1 cellular context compared by ENCODE assay signal in genomic region chr9:134349941-134350340, GRCh38.
TF ChIP-seq lines count a peak whose summit lies in the region.

No MANE protein-coding gene starts in this region.

TF ChIP-seq in H1, 55 proteins besides CTCF, POLR2A, EP300 and RAD21 (continued from another document):
- TF ChIP-seq, protein P1, sequence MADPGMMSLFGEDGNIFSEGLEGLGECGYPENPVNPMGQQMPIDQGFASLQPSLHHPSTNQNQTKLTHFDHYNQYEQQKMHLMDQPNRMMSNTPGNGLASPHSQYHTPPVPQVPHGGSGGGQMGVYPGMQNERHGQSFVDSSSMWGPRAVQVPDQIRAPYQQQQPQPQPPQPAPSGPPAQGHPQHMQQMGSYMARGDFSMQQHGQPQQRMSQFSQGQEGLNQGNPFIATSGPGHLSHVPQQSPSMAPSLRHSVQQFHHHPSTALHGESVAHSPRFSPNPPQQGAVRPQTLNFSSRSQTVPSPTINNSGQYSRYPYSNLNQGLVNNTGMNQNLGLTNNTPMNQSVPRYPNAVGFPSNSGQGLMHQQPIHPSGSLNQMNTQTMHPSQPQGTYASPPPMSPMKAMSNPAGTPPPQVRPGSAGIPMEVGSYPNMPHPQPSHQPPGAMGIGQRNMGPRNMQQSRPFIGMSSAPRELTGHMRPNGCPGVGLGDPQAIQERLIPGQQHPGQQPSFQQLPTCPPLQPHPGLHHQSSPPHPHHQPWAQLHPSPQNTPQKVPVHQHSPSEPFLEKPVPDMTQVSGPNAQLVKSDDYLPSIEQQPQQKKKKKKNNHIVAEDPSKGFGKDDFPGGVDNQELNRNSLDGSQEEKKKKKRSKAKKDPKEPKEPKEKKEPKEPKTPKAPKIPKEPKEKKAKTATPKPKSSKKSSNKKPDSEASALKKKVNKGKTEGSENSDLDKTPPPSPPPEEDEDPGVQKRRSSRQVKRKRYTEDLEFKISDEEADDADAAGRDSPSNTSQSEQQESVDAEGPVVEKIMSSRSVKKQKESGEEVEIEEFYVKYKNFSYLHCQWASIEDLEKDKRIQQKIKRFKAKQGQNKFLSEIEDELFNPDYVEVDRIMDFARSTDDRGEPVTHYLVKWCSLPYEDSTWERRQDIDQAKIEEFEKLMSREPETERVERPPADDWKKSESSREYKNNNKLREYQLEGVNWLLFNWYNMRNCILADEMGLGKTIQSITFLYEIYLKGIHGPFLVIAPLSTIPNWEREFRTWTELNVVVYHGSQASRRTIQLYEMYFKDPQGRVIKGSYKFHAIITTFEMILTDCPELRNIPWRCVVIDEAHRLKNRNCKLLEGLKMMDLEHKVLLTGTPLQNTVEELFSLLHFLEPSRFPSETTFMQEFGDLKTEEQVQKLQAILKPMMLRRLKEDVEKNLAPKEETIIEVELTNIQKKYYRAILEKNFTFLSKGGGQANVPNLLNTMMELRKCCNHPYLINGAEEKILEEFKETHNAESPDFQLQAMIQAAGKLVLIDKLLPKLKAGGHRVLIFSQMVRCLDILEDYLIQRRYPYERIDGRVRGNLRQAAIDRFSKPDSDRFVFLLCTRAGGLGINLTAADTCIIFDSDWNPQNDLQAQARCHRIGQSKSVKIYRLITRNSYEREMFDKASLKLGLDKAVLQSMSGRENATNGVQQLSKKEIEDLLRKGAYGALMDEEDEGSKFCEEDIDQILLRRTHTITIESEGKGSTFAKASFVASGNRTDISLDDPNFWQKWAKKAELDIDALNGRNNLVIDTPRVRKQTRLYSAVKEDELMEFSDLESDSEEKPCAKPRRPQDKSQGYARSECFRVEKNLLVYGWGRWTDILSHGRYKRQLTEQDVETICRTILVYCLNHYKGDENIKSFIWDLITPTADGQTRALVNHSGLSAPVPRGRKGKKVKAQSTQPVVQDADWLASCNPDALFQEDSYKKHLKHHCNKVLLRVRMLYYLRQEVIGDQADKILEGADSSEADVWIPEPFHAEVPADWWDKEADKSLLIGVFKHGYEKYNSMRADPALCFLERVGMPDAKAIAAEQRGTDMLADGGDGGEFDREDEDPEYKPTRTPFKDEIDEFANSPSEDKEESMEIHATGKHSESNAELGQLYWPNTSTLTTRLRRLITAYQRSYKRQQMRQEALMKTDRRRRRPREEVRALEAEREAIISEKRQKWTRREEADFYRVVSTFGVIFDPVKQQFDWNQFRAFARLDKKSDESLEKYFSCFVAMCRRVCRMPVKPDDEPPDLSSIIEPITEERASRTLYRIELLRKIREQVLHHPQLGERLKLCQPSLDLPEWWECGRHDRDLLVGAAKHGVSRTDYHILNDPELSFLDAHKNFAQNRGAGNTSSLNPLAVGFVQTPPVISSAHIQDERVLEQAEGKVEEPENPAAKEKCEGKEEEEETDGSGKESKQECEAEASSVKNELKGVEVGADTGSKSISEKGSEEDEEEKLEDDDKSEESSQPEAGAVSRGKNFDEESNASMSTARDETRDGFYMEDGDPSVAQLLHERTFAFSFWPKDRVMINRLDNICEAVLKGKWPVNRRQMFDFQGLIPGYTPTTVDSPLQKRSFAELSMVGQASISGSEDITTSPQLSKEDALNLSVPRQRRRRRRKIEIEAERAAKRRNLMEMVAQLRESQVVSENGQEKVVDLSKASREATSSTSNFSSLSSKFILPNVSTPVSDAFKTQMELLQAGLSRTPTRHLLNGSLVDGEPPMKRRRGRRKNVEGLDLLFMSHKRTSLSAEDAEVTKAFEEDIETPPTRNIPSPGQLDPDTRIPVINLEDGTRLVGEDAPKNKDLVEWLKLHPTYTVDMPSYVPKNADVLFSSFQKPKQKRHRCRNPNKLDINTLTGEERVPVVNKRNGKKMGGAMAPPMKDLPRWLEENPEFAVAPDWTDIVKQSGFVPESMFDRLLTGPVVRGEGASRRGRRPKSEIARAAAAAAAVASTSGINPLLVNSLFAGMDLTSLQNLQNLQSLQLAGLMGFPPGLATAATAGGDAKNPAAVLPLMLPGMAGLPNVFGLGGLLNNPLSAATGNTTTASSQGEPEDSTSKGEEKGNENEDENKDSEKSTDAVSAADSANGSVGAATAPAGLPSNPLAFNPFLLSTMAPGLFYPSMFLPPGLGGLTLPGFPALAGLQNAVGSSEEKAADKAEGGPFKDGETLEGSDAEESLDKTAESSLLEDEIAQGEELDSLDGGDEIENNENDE (IDR thresholded peaks at IDR 0.05; ENCODE audit: insufficient replicate concordance, low read length), result no peak
- TF ChIP-seq EGR1 (IDR thresholded peaks at IDR 0.05; ENCODE audit: borderline replicate concordance, low read depth, low read length), result no peak
- TF ChIP-seq, protein P2, sequence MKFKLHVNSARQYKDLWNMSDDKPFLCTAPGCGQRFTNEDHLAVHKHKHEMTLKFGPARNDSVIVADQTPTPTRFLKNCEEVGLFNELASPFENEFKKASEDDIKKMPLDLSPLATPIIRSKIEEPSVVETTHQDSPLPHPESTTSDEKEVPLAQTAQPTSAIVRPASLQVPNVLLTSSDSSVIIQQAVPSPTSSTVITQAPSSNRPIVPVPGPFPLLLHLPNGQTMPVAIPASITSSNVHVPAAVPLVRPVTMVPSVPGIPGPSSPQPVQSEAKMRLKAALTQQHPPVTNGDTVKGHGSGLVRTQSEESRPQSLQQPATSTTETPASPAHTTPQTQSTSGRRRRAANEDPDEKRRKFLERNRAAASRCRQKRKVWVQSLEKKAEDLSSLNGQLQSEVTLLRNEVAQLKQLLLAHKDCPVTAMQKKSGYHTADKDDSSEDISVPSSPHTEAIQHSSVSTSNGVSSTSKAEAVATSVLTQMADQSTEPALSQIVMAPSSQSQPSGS (IDR thresholded peaks at IDR 0.05; ENCODE audit: low read length), result no peak
